Comparison of ENCODE assay signal across 7 cellular contexts in genomic region chr14:21191809-21192446, GRCh38. TPM values are rescaled to one million over a fixed set of nuclear protein-coding genes. Genes with fewer than 3 reads are reported as not detected.
DNase-seq lines count a peak whose midpoint lies in the region; ATAC-seq lines count a peak whose summit lies in the region.

No MANE protein-coding gene starts in this region.

- DNase-seq in NCI-H2227 treated with DMSO at 0.1 percent for 48 hours (lab: John Stamatoyannopoulos, UW) (peak; percentile 68), dermis blood vessel endothelial cell (peak; percentile 14), medulla oblongata (ENCODE audit: extremely low spot score) (peak; percentile 53)
- DNase-seq in activated CD4-positive, alpha-beta T cell treated with anti-CD3 and anti-CD28 coated beads for 4 hours, result peak; percentile 36 to 42
- DNase-seq in stimulated activated CD8-positive, alpha-beta memory T cell treated with anti-CD3 and anti-CD28 coated beads, Interleukin-12 subunit alpha, Interleukin-12 subunit beta, amount 100 ng/mL, for 4 hours (ENCODE audit: low read depth), result peak; percentile 35

- ATAC-seq in GM18517 (IDR thresholded peaks at IDR 0.05; ENCODE audit: unreplicated experiment), result peak; percentile 56
- peak; percentile 89 for ATAC-seq in HG03039 (IDR thresholded peaks at IDR 0.05; ENCODE audit: unreplicated experiment)

RNA-seq across cellular contexts. Expression of gene OR5AU1, which starts 36.1 kb away (rescaled TPM):
- not detected in 2 replicates for total RNA-seq in dermis blood vessel endothelial cell

Comparison
In these comparisons a context has a peak if more than half of its experiments do, and no peak if none do; other contexts are left out.
1. Peak in every context shown above with its lines: DNase-seq and ATAC-seq.
2. DNase-seq: peak in every context shown above with its lines; median percentile 68 in NCI-H2227 treated with DMSO at 0.1 percent for 48 hours; 53 in medulla oblongata; 39 in activated CD4-positive, alpha-beta T cell treated with anti-CD3 and anti-CD28 coated beads for 4 hours; 35 in stimulated activated CD8-positive, alpha-beta memory T cell treated with anti-CD3 and anti-CD28 coated beads, Interleukin-12 subunit alpha, Interleukin-12 subunit beta, amount 100 ng/mL, for 4 hours; 14 in dermis blood vessel endothelial cell.